Comparison of ENCODE assay signal across 8 cellular contexts in genomic region chr19:28289294-28290063, GRCh38.
DNase-seq lines count a peak whose midpoint lies in the region; ATAC-seq and TF ChIP-seq lines count a peak whose summit lies in the region.

No MANE protein-coding gene starts in this region.

- TF ChIP-seq CTCF in cardiac fibroblast (IDR thresholded peaks at IDR 0.05; ENCODE audit: low read depth, low read length), result no peak
- no peak for TF ChIP-seq CTCF in CD8-positive, alpha-beta T cell (IDR thresholded peaks at IDR 0.05)

- H3K4me1 ChIP-seq in BLaER1, result peaks cover 84% of the 10 kb centered on the region
- no peaks in the 10 kb centered on the region for H3K4me1 ChIP-seq in CD8-positive, alpha-beta T cell (ENCODE audit: insufficient read depth, low read length)

- H3K4me3 ChIP-seq in BLaER1, result peak overlapping the region; percentile 58
- H3K4me3 ChIP-seq in cardiac fibroblast (replicated peaks in 1 of 2; ENCODE audit: low read depth in 2 of 2, low read length in 2 of 2), result no peak overlapping the region
- no peak overlapping the region for H3K4me3 ChIP-seq in CD8-positive, alpha-beta T cell (ENCODE audit: low read depth, low read length)

- H3K9ac ChIP-seq in BLaER1, result peak overlapping the region; percentile 77

- peak overlapping the region; percentile 91 for H3K27ac ChIP-seq in BLaER1
- H3K27ac ChIP-seq in CD8-positive, alpha-beta T cell (ENCODE audit: low read depth, low read length), result no peak overlapping the region

- peaks cover 11% of the 10 kb centered on the region for H3K9me3 Mint-ChIP-seq in CD8-positive, alpha-beta T cell

- H3K36me3 Mint-ChIP-seq in CD8-positive, alpha-beta T cell, result no peaks in the 10 kb centered on the region

- no peak for ATAC-seq in CD8-positive, alpha-beta T cell

- no peaks in the 10 kb centered on the region for H3K27me3 ChIP-seq in BLaER1
- H3K27me3 ChIP-seq in CD8-positive, alpha-beta T cell (ENCODE audit: insufficient read depth, low read length), result no peaks in the 10 kb centered on the region

- CTCF ChIA-PET in CD8-positive, alpha-beta T cell (lab: Charles Lee), result no interaction called here

- DNase-seq in NCI-H1436 (lab: John Stamatoyannopoulos, UW), result peak; percentile 87
- peak; percentile 46 to 51 for DNase-seq in cardiac fibroblast (ENCODE audit: low read depth in 2 of 2)
- DNase-seq in midbrain (lab: John Stamatoyannopoulos, UW), result peak; percentile 71
- no peak for DNase-seq in Kasumi-1 (lab: John Stamatoyannopoulos, UW)
- DNase-seq in activated effector memory CD4-positive, alpha-beta T cell treated with Interleukin-2 at 50 U/mL for 16 hours, result no peak
- DNase-seq in NCI-H128 (lab: John Stamatoyannopoulos, UW; ENCODE audit: unreplicated experiment), result no peak
- no peak for DNase-seq in CD8-positive, alpha-beta T cell

- intact Hi-C loops in CD8-positive, alpha-beta T cell (cut with DNase I, micrococcal nuclease), result no loop called here

- no peaks in the 10 kb centered on the region for H3K36me3 ChIP-seq in BLaER1
- H3K36me3 ChIP-seq in CD8-positive, alpha-beta T cell (ENCODE audit: insufficient read depth, low read length), result no peaks in the 10 kb centered on the region

- H4K20me1 ChIP-seq in BLaER1, result no peaks in the 10 kb centered on the region

- H3K4me2 ChIP-seq in BLaER1, result peak overlapping the region; percentile 96

- H3K4me3 Mint-ChIP-seq in CD8-positive, alpha-beta T cell, result no peak overlapping the region

- POLR2A ChIA-PET in CD8-positive, alpha-beta T cell (lab: Charles Lee), result no interaction called here

- no peaks in the 10 kb centered on the region for H3K27me3 Mint-ChIP-seq in CD8-positive, alpha-beta T cell (ENCODE audit: low read depth)

- no peak overlapping the region for H3K27ac Mint-ChIP-seq in CD8-positive, alpha-beta T cell

- H3K4me1 Mint-ChIP-seq in CD8-positive, alpha-beta T cell (ENCODE audit: low read depth), result peaks cover 12% of the 10 kb centered on the region

- H3K9me3 ChIP-seq in BLaER1, result peaks cover 7% of the 10 kb centered on the region
- no peaks in the 10 kb centered on the region for H3K9me3 ChIP-seq in CD8-positive, alpha-beta T cell (ENCODE audit: low read length)

Comparison
In these comparisons a context has a peak if more than half of its experiments do, and no peak if none do; other contexts are left out.
1. DNase-seq: peak in NCI-H1436 (single experiment), cardiac fibroblast (2 of 2) and midbrain (single experiment); none in Kasumi-1 (0 of 2), activated effector memory CD4-positive, alpha-beta T cell treated with Interleukin-2 at 50 U/mL for 16 hours (single experiment), NCI-H128 (single experiment) and CD8-positive, alpha-beta T cell (0 of 7).